In the genomic region with DNA sequence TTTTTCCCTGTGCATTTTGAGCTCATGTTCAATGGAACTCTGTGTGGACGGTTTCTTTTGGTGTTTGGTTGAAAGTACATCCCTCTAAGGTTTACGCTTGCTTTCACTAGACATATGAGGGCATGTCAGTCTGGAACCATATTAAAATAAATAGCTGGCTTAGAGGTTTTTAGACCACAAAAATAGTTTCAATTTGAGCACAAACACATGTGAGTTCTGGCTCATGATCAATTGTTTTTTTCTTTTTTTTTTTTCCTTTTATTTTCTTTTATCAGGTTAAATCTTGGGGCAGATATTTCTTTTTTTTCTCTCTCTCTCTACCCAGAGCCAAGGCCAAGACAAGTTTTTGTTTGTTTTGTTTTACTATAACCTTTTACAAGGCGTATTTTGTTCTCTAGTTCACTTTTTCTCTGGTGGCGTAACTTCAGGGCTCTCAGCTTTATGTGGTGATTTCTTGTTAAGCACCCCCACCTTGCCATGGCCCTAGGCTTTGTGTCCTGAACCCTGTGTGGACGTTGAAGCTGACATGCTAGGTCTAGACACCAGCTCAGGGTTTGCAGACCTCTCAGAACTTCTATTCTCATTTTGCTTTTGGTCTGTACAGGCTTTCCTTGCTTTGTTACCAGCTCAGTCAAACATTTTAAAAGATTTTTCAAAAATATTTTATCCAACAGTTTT, we compare ENCODE assay signal across 8 cellular contexts.
DNase-seq lines count a peak whose midpoint lies in the region; ATAC-seq, FAIRE-seq and TF ChIP-seq lines count a peak whose summit lies in the region.
"Had no signal": no experiment of that assay in that cellular context is flagged by ENCODE, and none has a peak within 500 bp of the region (broad histone marks: within the 10 kb centered on the region; RNA-seq: fewer than 3 reads in every experiment).

No MANE protein-coding gene starts in this region.

- H3K27me3 ChIP-seq in osteoblast (ENCODE audit: insufficient read depth, low read length), result no peaks in the 10 kb centered on the region

- no peak overlapping the region for H3K4me2 ChIP-seq in osteoblast (ENCODE audit: insufficient read depth, low read length)

- no peak overlapping the region for H3K4me3 ChIP-seq in osteoblast (ENCODE audit: insufficient read depth, low read length)

- DNase-seq in H54 (ENCODE audit: insufficient read length, low spot score), result no peak
- peak; percentile 27 for DNase-seq in osteoblast (ENCODE audit: insufficient read length, low spot score, missing footprints)
- no peak for DNase-seq in NCI-H82 treated with DMSO at 0.1 percent for 48 hours (lab: John Stamatoyannopoulos, UW; ENCODE audit: unreplicated experiment)
- DNase-seq in caudate nucleus (lab: John Stamatoyannopoulos, UW), result no peak
- no peak for DNase-seq in activated effector memory CD4-positive, alpha-beta T cell treated with Interleukin-2 at 50 U/mL for 16 hours

- no peak for TF ChIP-seq POLR2A in H54 (IDR thresholded peaks at IDR 0.05; ENCODE audit: low read depth, low read length)

- H2AFZ ChIP-seq in osteoblast (ENCODE audit: low read length), result no peak overlapping the region

- peak; percentile 67 for ATAC-seq in GM18870 (IDR thresholded peaks at IDR 0.05; ENCODE audit: unreplicated experiment)
- peak; percentile 56 for ATAC-seq in HG03571 (IDR thresholded peaks at IDR 0.05; ENCODE audit: unreplicated experiment)

- no peaks in the 10 kb centered on the region for H3K79me2 ChIP-seq in osteoblast (ENCODE audit: insufficient read depth, low read length)

- peak; percentile 27 for FAIRE-seq in H54 (lab: Jason Lieb, UNC)
- FAIRE-seq: bronchial epithelial cell had no signal

- TF ChIP-seq CTCF in osteoblast (IDR thresholded peaks at IDR 0.05; ENCODE audit: extremely low read depth, low read depth, low read length), result no peak

- H3K9me3 ChIP-seq in osteoblast (ENCODE audit: low read depth, low read length), result no peaks in the 10 kb centered on the region

- no peak overlapping the region for H3K27ac ChIP-seq in osteoblast (ENCODE audit: low read depth, low read length)
- no peak overlapping the region for H3K27ac ChIP-seq in caudate nucleus (ENCODE audit: low read depth, low read length)

- H4K20me1 ChIP-seq in osteoblast (ENCODE audit: insufficient read depth, low read length), result no peaks in the 10 kb centered on the region

- H3K4me1 ChIP-seq in osteoblast (ENCODE audit: insufficient read depth, low read length), result peaks cover 9% of the 10 kb centered on the region

- no peaks in the 10 kb centered on the region for H3K36me3 ChIP-seq in osteoblast (ENCODE audit: insufficient read depth, low read length)
